In genomic region chr1:64966158-64966963, GRCh38 we compare ENCODE assay signal across 8 cellular contexts. TPM values are rescaled to one million over a fixed set of nuclear protein-coding genes. Genes with fewer than 3 reads are reported as not detected.
DNase-seq lines count a peak whose midpoint lies in the region; ATAC-seq and TF ChIP-seq lines count a peak whose summit lies in the region.

Gene JAK1 (minus strand): TSS chr1:64966549. CDS start chr1:64886264, 80,285 bp downstream.

- H3K4me2 ChIP-seq in smooth muscle cell, result peak within 1 kb of the TSS; percentile 100

- intact Hi-C loops in A673 (cut with micrococcal nuclease; ENCODE audit: unreplicated experiment), result loop anchor here (5.0 kb wide), 1 partner anchor 36 kb away; no protein-coding TSS in a partner anchor
- intact Hi-C loops in breast epithelium (cut with DNase I; ENCODE audit: low total_unique reads), result loop anchor here (10.0 kb wide), 1 partner anchor 102 kb away; no protein-coding TSS in a partner anchor

- WGBS in smooth muscle cell (ENCODE audit: low lambda C conversion rate), result under 1% methylated on average over 50 of the region's 100 CpGs

- peaks cover 43% of the 10 kb centered on the region for H4K20me1 ChIP-seq in smooth muscle cell (ENCODE audit: low read depth)

- H3K9me3 ChIP-seq in A673 (ENCODE audit: low read depth, low read length, poor library complexity, severe bottlenecking), result no peaks in the 10 kb centered on the region
- H3K9me3 ChIP-seq in WERI-Rb-1 (ENCODE audit: severe bottlenecking), result no peaks in the 10 kb centered on the region
- no peaks in the 10 kb centered on the region for H3K9me3 ChIP-seq in breast epithelium
- H3K9me3 ChIP-seq in smooth muscle cell (replicated peaks; ENCODE audit: low read depth), result no peaks in the 10 kb centered on the region

- H3K36me3 ChIP-seq in A673 (ENCODE audit: insufficient read depth, low read length, poor library complexity, severe bottlenecking), result no peaks in the 10 kb centered on the region
- no peaks in the 10 kb centered on the region for H3K36me3 ChIP-seq in WERI-Rb-1
- no peaks in the 10 kb centered on the region for H3K36me3 ChIP-seq in breast epithelium
- no peaks in the 10 kb centered on the region for H3K36me3 ChIP-seq in smooth muscle cell (ENCODE audit: low read depth)

- CTCF ChIA-PET in A673 (lab: Charles Lee), result interaction anchor here (0.6 kb wide), 3 partner anchors 10 to 416 kb away, joined by 3 to 7 read pairs (median 3); no protein-coding TSS in a partner anchor

- peaks cover 46% of the 10 kb centered on the region for H3K79me2 ChIP-seq in smooth muscle cell (ENCODE audit: low read depth)

- TF ChIP-seq POLR2A in GM18526 (IDR thresholded peaks at IDR 0.05; ENCODE audit: extremely low read depth, insufficient read length) (peak; percentile 83), breast epithelium (IDR thresholded peaks at IDR 0.05) (no peak)

- peak within 1 kb of the TSS; percentile 92 for H3K9ac ChIP-seq in smooth muscle cell (ENCODE audit: low read depth)

- DNase-seq in A673 (ENCODE audit: low spot score) (peak; percentile 90), NCI-H2107 treated with DMSO at 0.1 percent for 48 hours (lab: John Stamatoyannopoulos, UW; ENCODE audit: unreplicated experiment) (peak; percentile 69), WERI-Rb-1 (peak; percentile 84), breast epithelium (ENCODE audit: low spot score in 2 of 2) (peak; percentile 67 to 81), iPS-NIHi7 (ENCODE audit: extremely low spot score) (peak; percentile 99), smooth muscle cell (lab: John Stamatoyannopoulos, UW; ENCODE audit: unreplicated experiment) (peak; percentile 64)

- H3K4me3 ChIP-seq in A673 (ENCODE audit: low read depth, low read length, poor library complexity, severe bottlenecking), result peak within 1 kb of the TSS; percentile 83
- peak within 1 kb of the TSS; percentile 86 for H3K4me3 ChIP-seq in WERI-Rb-1 (ENCODE audit: low read depth, low read length)
- H3K4me3 ChIP-seq in breast epithelium, result peak within 1 kb of the TSS; percentile 66 to 96 (median 95)
- peak within 1 kb of the TSS; percentile 99 for H3K4me3 ChIP-seq in smooth muscle cell

- H3K4me1 ChIP-seq in A673 (ENCODE audit: insufficient read depth, low read length, poor library complexity, severe bottlenecking) (peaks cover 47% of the 10 kb centered on the region), breast epithelium (no peaks in the 10 kb centered on the region), smooth muscle cell (ENCODE audit: low read depth) (peaks cover 16% of the 10 kb centered on the region)

- H2AFZ ChIP-seq in smooth muscle cell (ENCODE audit: low read depth), result peak within 1 kb of the TSS; percentile 93

- POLR2A ChIA-PET in A673 (lab: Charles Lee; ENCODE audit: low non-redundant PET), result interaction anchor here (0.5 kb wide), 1 partner anchor 50 kb away, joined by 3 read pairs; no protein-coding TSS in a partner anchor

- H3K27ac ChIP-seq in A673 (ENCODE audit: low read depth, low read length, poor library complexity, severe bottlenecking), result peak within 1 kb of the TSS; percentile 90
- H3K27ac ChIP-seq in WERI-Rb-1, result peak within 1 kb of the TSS; percentile 77
- H3K27ac ChIP-seq in breast epithelium, result peak within 1 kb of the TSS; percentile 97 to 98
- peak within 1 kb of the TSS; percentile 94 for H3K27ac ChIP-seq in smooth muscle cell (ENCODE audit: low read depth)

- no peak for TF ChIP-seq CTCF in A673 (conservative IDR thresholded peaks at IDR 0.05; ENCODE audit: low read depth, low read length)
- TF ChIP-seq CTCF in WERI-Rb-1 (IDR thresholded peaks at IDR 0.05; ENCODE audit: low read depth, low read length), result no peak
- TF ChIP-seq CTCF in breast epithelium (IDR thresholded peaks at IDR 0.05), result no peak
- no peak for TF ChIP-seq CTCF in smooth muscle cell (IDR thresholded peaks at IDR 0.05; ENCODE audit: borderline replicate concordance, insufficient read depth, poor library complexity, severe bottlenecking)

- no peaks in the 10 kb centered on the region for H3K27me3 ChIP-seq in A673 (replicated peaks; ENCODE audit: insufficient read depth, low read depth, low read length, poor library complexity)
- no peaks in the 10 kb centered on the region for H3K27me3 ChIP-seq in WERI-Rb-1 (ENCODE audit: insufficient read depth, low read depth, severe bottlenecking)
- H3K27me3 ChIP-seq in breast epithelium, result no peaks in the 10 kb centered on the region
- H3K27me3 ChIP-seq in smooth muscle cell (ENCODE audit: low read depth), result no peaks in the 10 kb centered on the region

- peak; percentile 42 for ATAC-seq in HG03060 (IDR thresholded peaks at IDR 0.05; ENCODE audit: low read depth, unreplicated experiment)

- no TSS peak for BruUV-seq in A673 (replicated peaks; lab: Mats Ljungman, UMichigan)

- H3F3A ChIP-seq in smooth muscle cell (ENCODE audit: low read depth), result no peaks in the 10 kb centered on the region

RNA-seq across cellular contexts. Expression of gene JAK1, which starts in this region (rescaled TPM):
- total RNA-seq in A673 (2021), result 318 and 339 TPM in 2 replicates
- 100 to 1,000 TPM; 179 to 258 (median 196) TPM for total RNA-seq in breast epithelium
- total RNA-seq in smooth muscle cell, result 101 and 110 TPM in 2 replicates
- polyA plus RNA-seq in smooth muscle cell, result 44.9 and 52.4 TPM in 2 replicates

Comparison
In these comparisons a context has a peak if more than half of its experiments do, and no peak if none do; other contexts are left out.
1. Peak in every context shown above with its lines: DNase-seq, ATAC-seq, H3K4me3 ChIP-seq and H3K27ac ChIP-seq.